In the genomic region with DNA sequence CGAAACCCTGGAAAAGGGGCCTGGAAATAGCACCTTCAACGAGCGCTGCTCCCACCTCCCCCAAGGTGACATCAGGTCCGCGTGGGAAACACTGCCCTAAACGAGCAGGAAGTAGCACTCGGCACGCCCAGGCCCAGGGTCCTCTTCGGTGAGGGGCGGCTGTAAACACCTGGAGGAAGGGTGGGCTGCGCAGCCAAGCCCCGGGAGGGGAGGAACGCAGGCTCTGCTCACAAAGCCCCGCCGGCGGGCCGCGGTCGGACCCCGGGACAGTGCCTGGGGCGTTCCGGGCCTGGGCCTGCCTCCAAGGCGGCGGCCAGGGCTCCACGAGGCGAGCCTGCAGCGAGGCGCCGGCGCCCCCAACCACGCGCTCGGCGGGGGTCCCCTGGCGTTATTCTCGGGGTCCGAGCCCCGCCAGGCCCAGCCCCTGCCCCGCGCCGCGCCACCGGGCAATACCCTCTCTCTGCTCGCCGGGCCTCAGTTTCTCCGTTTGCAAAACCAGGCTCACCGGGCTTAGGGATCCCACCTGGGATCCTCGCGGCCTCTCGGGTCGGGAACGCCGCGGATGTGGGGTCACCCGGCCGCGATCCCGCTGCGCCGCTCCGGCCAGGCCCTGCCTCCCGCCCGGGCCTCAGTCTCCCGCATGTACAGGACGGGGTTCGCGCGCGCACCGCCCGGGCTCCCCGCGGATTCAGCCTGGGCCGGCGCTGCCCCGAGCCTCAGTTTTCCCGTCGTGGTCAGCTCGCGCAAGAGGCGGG, we compare ENCODE assay signal across 8 cellular contexts. TPM values are rescaled to one million over a fixed set of nuclear protein-coding genes. Genes with fewer than 3 reads are reported as not detected.
DNase-seq lines count a peak whose midpoint lies in the region; ATAC-seq and TF ChIP-seq lines count a peak whose summit lies in the region.

No MANE protein-coding gene starts in this region.

- in situ Hi-C loops in HAP-1 (cut with MboI; ENCODE audit: low sequenced_read_pairs), result no loop called here

- H3K27ac ChIP-seq in heart right ventricle, result peak overlapping the region; percentile 42 to 97 (median 90)

- DNase-seq in ELF-1 (ENCODE audit: low read depth, low spot score) (peak; percentile 69), HAP-1 (ENCODE audit: low spot score in 2 of 2) (peak; percentile 30 to 75), OCI-M1 (lab: John Stamatoyannopoulos, UW) (peak; percentile 17), heart right ventricle (no peak), skeletal muscle cell (ENCODE audit: low read depth) (no peak), NCI-H2227 treated with DMSO at 0.1 percent for 48 hours (lab: John Stamatoyannopoulos, UW) (no peak)
- peak; percentile 91 for DNase-seq in activated effector memory CD4-positive, alpha-beta T cell treated with anti-CD3 and anti-CD28 coated beads, Interleukin-2, amount 50 U/mL, for 16 hours

- H3K4me3 ChIP-seq in HAP-1 (peak overlapping the region; percentile 86), heart right ventricle (peak overlapping the region; percentile 87 to 100 (median 97)), skeletal muscle cell (ENCODE audit: low read depth, low read length) (peak overlapping the region; percentile 95)

- H3K27me3 ChIP-seq in HAP-1 (ENCODE audit: low read depth) (no peaks in the 10 kb centered on the region), heart right ventricle (no peaks in the 10 kb centered on the region)

- WGBS in heart right ventricle, 2 donors, result 1% methylated on average over 60 to 81 of the region's 81 CpGs

- H3K36me3 ChIP-seq in HAP-1 (replicated peaks), result peaks cover 45% of the 10 kb centered on the region
- peaks cover 0 to 17% (median 0%) of the 10 kb centered on the region in 9 donors for H3K36me3 ChIP-seq in heart right ventricle

- ATAC-seq in heart right ventricle, result peak in 3 of 8 donors; percentile 0 to 7 (median 3)
- ATAC-seq in HG02884 (IDR thresholded peaks at IDR 0.05; ENCODE audit: unreplicated experiment), result no peak

- TF ChIP-seq CTCF in heart right ventricle (IDR thresholded peaks at IDR 0.05), result no peak

- peaks cover 12% of the 10 kb centered on the region for H3K4me1 ChIP-seq in HAP-1
- H3K4me1 ChIP-seq in heart right ventricle, result peaks cover 39 to 69% (median 64%) of the 10 kb centered on the region in 9 donors

- H3K9me3 ChIP-seq in HAP-1 (peaks cover 2% of the 10 kb centered on the region; the same call in 1 of the 2 replicates), heart right ventricle (no peaks in the 10 kb centered on the region)

- intact Hi-C loops in heart right ventricle (cut with DNase I), result loop anchor here in 1 of 10 donors (2.0 kb wide), 1 partner anchor 18 kb away; no protein-coding TSS in a partner anchor

RNA-seq across cellular contexts. Expression of gene RNF126, which starts 0.6 kb away (rescaled TPM):
- 10 to 100 TPM; 20.3 to 43.6 (median 22.5) TPM for total RNA-seq in heart right ventricle
- polyA plus RNA-seq in heart right ventricle, result 10 to 100 TPM; 27.1 to 46.1 TPM

RNA-seq across cellular contexts. Expression of gene FSTL3, which starts 13.8 kb away (rescaled TPM):
- total RNA-seq in heart right ventricle, result 100 to 1,000 TPM in 3 of 10 donors, 10 to 100 TPM in 7; 33.4 to 153 (median 77.3) TPM
- polyA plus RNA-seq in heart right ventricle, result 100 to 1,000 TPM; 118 to 279 TPM

RNA-seq across cellular contexts. Expression of gene FGF22, which starts 22.7 kb away (rescaled TPM):
- total RNA-seq in heart right ventricle, result under 1 TPM in 5 of 10 donors, not detected in 5; 0.20 to 0.36 (median 0.30) TPM
- polyA plus RNA-seq in heart right ventricle, result under 1 TPM; 0.16 to 0.44 TPM

RNA-seq across cellular contexts. Expression of gene POLRMT, which starts 29.0 kb away (rescaled TPM):
- total RNA-seq in heart right ventricle, result 10 to 100 TPM; 37.2 to 61.7 (median 45.3) TPM
- 100 to 1,000 TPM in 1 of 2 donors, 10 to 100 TPM in 1; 43.2 to 159 TPM for polyA plus RNA-seq in heart right ventricle

RNA-seq across cellular contexts. Expression of gene PRSS57, which starts 32.9 kb away (rescaled TPM):
- not detected for total RNA-seq in heart right ventricle
- under 1 TPM in 1 of 2 donors, not detected in 1; 0.06 TPM for polyA plus RNA-seq in heart right ventricle

Comparison
In these comparisons a context has a peak if more than half of its experiments do, and no peak if none do; other contexts are left out.
1. DNase-seq: peak in ELF-1 (single experiment), HAP-1 (2 of 2), OCI-M1 (single experiment) and activated effector memory CD4-positive, alpha-beta T cell treated with anti-CD3 and anti-CD28 coated beads, Interleukin-2, amount 50 U/mL, for 16 hours (single experiment); none in heart right ventricle (0 of 2), skeletal muscle cell (single experiment) and NCI-H2227 treated with DMSO at 0.1 percent for 48 hours (single experiment).
2. Peak in every context shown above with its lines, with median percentiles within 50 percentile points of each other: H3K4me3 ChIP-seq.